ENCODE assay signal across 15 cellular contexts in genomic region chr4:13092702-13093101, GRCh38.
"Had no signal": no experiment of that assay in that cellular context is flagged by ENCODE, and none has a peak within 500 bp of the region (broad histone marks: within the 10 kb centered on the region; RNA-seq: fewer than 3 reads in every experiment).

No MANE protein-coding gene starts in this region.

- H3K4me3 ChIP-seq: SJSA1 had no signal

- H3K36me3 Mint-ChIP-seq: activated naive CD8-positive, alpha-beta T cell treated with anti-CD3 and anti-CD28 coated beads for 36 hours; memory B cell; type B pancreatic cell had no signal

- H3K27ac Mint-ChIP-seq: activated CD4-positive, alpha-beta memory T cell treated with anti-CD3 and anti-CD28 coated beads, Interleukin-2, amount 10 ng/mL, durations not matched to agents 7 days and 5 days; activated naive CD8-positive, alpha-beta T cell treated with anti-CD3 and anti-CD28 coated beads for 36 hours; memory B cell; nephron; type B pancreatic cell had no signal

- H3K4me1 ChIP-seq: SJSA1 had no signal

- H3K4me3 Mint-ChIP-seq: activated CD4-positive, alpha-beta memory T cell treated with anti-CD3 and anti-CD28 coated beads, Interleukin-2, amount 10 ng/mL, durations not matched to agents 7 days and 5 days; activated naive CD8-positive, alpha-beta T cell treated with anti-CD3 and anti-CD28 coated beads for 36 hours; central memory CD8-positive, alpha-beta T cell; memory B cell; nephron; type B pancreatic cell had no signal

- H3K27me3 Mint-ChIP-seq: activated CD4-positive, alpha-beta memory T cell treated with anti-CD3 and anti-CD28 coated beads, Interleukin-2, amount 10 ng/mL, durations not matched to agents 7 days and 5 days; activated naive CD8-positive, alpha-beta T cell treated with anti-CD3 and anti-CD28 coated beads for 36 hours; central memory CD8-positive, alpha-beta T cell; type B pancreatic cell had no signal

- H3K36me3 ChIP-seq: SJSA1 had no signal

- H3K9me3 ChIP-seq: SJSA1 had no signal

- H3K9me3 Mint-ChIP-seq: activated CD4-positive, alpha-beta memory T cell treated with anti-CD3 and anti-CD28 coated beads, Interleukin-2, amount 10 ng/mL, durations not matched to agents 7 days and 5 days; activated naive CD8-positive, alpha-beta T cell treated with anti-CD3 and anti-CD28 coated beads for 36 hours had no signal

- H3K27ac ChIP-seq: epithelial cell of prostate, SJSA1 had no signal

- H3K4me1 Mint-ChIP-seq: activated CD4-positive, alpha-beta memory T cell treated with anti-CD3 and anti-CD28 coated beads, Interleukin-2, amount 10 ng/mL, durations not matched to agents 7 days and 5 days; activated naive CD8-positive, alpha-beta T cell treated with anti-CD3 and anti-CD28 coated beads for 36 hours; central memory CD8-positive, alpha-beta T cell; memory B cell; nephron had no signal

- DNase-seq: activated CD4-positive, alpha-beta memory T cell treated with anti-CD3 and anti-CD28 coated beads, Interleukin-2, amount 10 ng/mL, durations not matched to agents 7 days and 5 days; activated CD4-positive, alpha-beta T cell treated with anti-CD3 and anti-CD28 coated beads for 1 hour; activated gamma-delta T cell; activated naive CD8-positive, alpha-beta T cell treated with anti-CD3 and anti-CD28 coated beads for 36 hours; activated T-cell treated with anti-CD3 and anti-CD28 coated beads, Interleukin-2, amount 50 U/mL, for 48 hours; cortex of kidney; effector memory CD4-positive, alpha-beta T cell; stimulated activated CD4-positive, alpha-beta T cell treated with anti-CD3 and anti-CD28 coated beads, Interleukin-15, amount 100 ng/mL, for 24 hours; stimulated activated CD4-positive, alpha-beta T cell treated with anti-CD3 and anti-CD28 coated beads, Interleukin-4, amount 100 ng/mL, for 4 hours had no signal
